Comparison of ENCODE assay signal across 14 cellular contexts in genomic region chr9:95807326-95807947, GRCh38.
A peak's percentile ranks its signal among the peaks of the same experiment; 100 is the strongest.
DNase-seq lines count a peak whose midpoint lies in the region; ATAC-seq and TF ChIP-seq lines count a peak whose summit lies in the region.
"Had no signal": no experiment of that assay in that cellular context is flagged by ENCODE, and none has a peak within 500 bp of the region (broad histone marks: within the 10 kb centered on the region; RNA-seq: fewer than 3 reads in every experiment).

No MANE protein-coding gene starts in this region.

- no peak overlapping the region for H3K27ac ChIP-seq in right lobe of liver
- H3K27ac ChIP-seq in testis = peak overlapping the region; percentile 51 to 74
- H3K27ac ChIP-seq: lower lobe of right lung had no signal

- TF ChIP-seq CTCF in astrocyte of the spinal cord (IDR thresholded peaks at IDR 0.05; ENCODE audit: low read depth, low read length) = no peak
- TF ChIP-seq CTCF in right lobe of liver (IDR thresholded peaks at IDR 0.05) = no peak
- no peak for TF ChIP-seq CTCF in testis (IDR thresholded peaks at IDR 0.05)
- no peak for TF ChIP-seq CTCF in GM10248 (IDR thresholded peaks at IDR 0.05; ENCODE audit: control extremely low read depth, extremely low read depth, low read depth, missing control alignments)

- DNase-seq in HCEC 1CT = peak; percentile 56
- peak; percentile 53 for DNase-seq in astrocyte of the spinal cord (ENCODE audit: low read depth, low spot score)
- DNase-seq in right lobe of liver = no peak
- peak; percentile 83 for DNase-seq in testis
- no peak for DNase-seq in GM10248 (ENCODE audit: extremely low spot score)
- DNase-seq: CD4-positive, CD25-positive, alpha-beta regulatory T cell; effector memory CD4-positive, alpha-beta T cell; head of caudate nucleus; KG1; lower lobe of right lung; stimulated activated naive CD4-positive, alpha-beta T cell had no signal

- TF ChIP-seq POLR2A in right lobe of liver (IDR thresholded peaks at IDR 0.05) (no peak), testis (IDR thresholded peaks at IDR 0.05) (no peak)

- H3K36me3 ChIP-seq in right lobe of liver (no peaks in the 10 kb centered on the region), testis (ENCODE audit: low read depth, missing control alignments) (no peaks in the 10 kb centered on the region)
- H3K36me3 ChIP-seq: lower lobe of right lung had no signal

- H3K27me3 ChIP-seq in right lobe of liver = no peaks in the 10 kb centered on the region
- H3K27me3 ChIP-seq in testis = no peaks in the 10 kb centered on the region

- H3K4me1 ChIP-seq in right lobe of liver (no peaks in the 10 kb centered on the region), testis (peaks cover 15% of the 10 kb centered on the region)
- H3K4me1 ChIP-seq: lower lobe of right lung had no signal

- ATAC-seq in right lobe of liver = peak; percentile 43 to 76 (median 70)
- ATAC-seq in activated CD4-positive, CD25-positive, alpha-beta regulatory T cell treated with anti-CD3 and anti-CD28 coated beads, Interleukin-2, amount 50 U/mL, for 24 hours = no peak
- no peak for ATAC-seq in HG03108 (IDR thresholded peaks at IDR 0.05; ENCODE audit: unreplicated experiment)
- ATAC-seq: lower lobe of right lung, WTC11 had no signal

- H3K9me3 ChIP-seq in right lobe of liver (no peaks in the 10 kb centered on the region), testis (no peaks in the 10 kb centered on the region)
- H3K9me3 ChIP-seq: lower lobe of right lung had no signal

- POLR2A ChIA-PET in GM10248 (lab: Yijun Ruan, JAX) = no interaction called here

- intact Hi-C loops in right lobe of liver (cut with DNase I) (no loop called here), testis (cut with DNase I; ENCODE audit: low total_unique reads) (no loop called here)

- H3K4me3 ChIP-seq in astrocyte of the spinal cord (ENCODE audit: low read depth, low read length) (no peak overlapping the region), right lobe of liver (no peak overlapping the region), testis (no peak overlapping the region)
- H3K4me3 ChIP-seq: lower lobe of right lung had no signal

- 39% methylated on average over 5 of the region's 5 CpGs for WGBS in right lobe of liver (ENCODE audit: insufficient coverage, low coverage, low lambda C conversion rate, missing lambda C conversion rate)
- WGBS in testis, 2 donors = 36 to 47% methylated on average over 5 of the region's 5 CpGs

- in situ Hi-C loops in astrocyte of the spinal cord (cut with HindIII; ENCODE audit: low sequenced_read_pairs) = no loop called here

- CTCF ChIA-PET in GM10248 (lab: Yijun Ruan, JAX) = interaction anchor here (1.1 kb wide), 1 partner anchor 15 kb away, joined by 3 read pairs; no protein-coding TSS in a partner anchor

Comparison
In these comparisons a context has a peak if more than half of its experiments do, and no peak if none do; other contexts are left out.
1. DNase-seq: peak in HCEC 1CT (single experiment), astrocyte of the spinal cord (single experiment) and testis (single experiment); none in right lobe of liver (0 of 3) and GM10248 (single experiment).
2. ATAC-seq: peak in right lobe of liver (4 of 4); none in activated CD4-positive, CD25-positive, alpha-beta regulatory T cell treated with anti-CD3 and anti-CD28 coated beads, Interleukin-2, amount 50 U/mL, for 24 hours (0 of 2) and HG03108 (single experiment).
3. H3K27ac ChIP-seq: peak in testis (2 of 2); none in right lobe of liver (0 of 3).